ENCODE assay signal across 3 cellular contexts in the genomic region with DNA sequence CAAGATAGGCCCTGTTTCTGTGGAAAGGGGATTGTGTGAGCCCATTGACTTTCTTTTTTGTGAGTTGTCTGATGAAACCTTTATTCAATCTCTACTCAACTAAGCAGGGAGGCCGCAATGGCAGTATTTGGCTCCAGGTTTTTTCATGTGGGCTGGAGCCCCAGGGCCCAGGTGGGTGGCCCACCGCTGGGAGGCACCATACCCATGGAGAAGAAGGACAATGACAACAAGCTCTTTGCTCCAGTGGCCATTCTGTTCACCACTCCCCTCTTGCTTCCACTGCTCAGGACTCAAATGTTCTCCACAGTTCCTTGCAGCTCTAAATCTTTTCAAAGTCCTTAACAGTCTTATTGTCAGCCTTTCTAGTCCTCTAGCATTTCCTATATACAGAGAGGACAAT.
TF ChIP-seq lines count a peak whose summit lies in the region.

No MANE protein-coding gene starts in this region.

TF ChIP-seq in SK-N-SH, 30 proteins besides CTCF, POLR2A, EP300 and RAD21:
- no peak for TF ChIP-seq ELF1 (IDR thresholded peaks at IDR 0.05)
- no peak for TF ChIP-seq FOXM1 (IDR thresholded peaks at IDR 0.05; ENCODE audit: low read depth)
- TF ChIP-seq, protein P1, sequence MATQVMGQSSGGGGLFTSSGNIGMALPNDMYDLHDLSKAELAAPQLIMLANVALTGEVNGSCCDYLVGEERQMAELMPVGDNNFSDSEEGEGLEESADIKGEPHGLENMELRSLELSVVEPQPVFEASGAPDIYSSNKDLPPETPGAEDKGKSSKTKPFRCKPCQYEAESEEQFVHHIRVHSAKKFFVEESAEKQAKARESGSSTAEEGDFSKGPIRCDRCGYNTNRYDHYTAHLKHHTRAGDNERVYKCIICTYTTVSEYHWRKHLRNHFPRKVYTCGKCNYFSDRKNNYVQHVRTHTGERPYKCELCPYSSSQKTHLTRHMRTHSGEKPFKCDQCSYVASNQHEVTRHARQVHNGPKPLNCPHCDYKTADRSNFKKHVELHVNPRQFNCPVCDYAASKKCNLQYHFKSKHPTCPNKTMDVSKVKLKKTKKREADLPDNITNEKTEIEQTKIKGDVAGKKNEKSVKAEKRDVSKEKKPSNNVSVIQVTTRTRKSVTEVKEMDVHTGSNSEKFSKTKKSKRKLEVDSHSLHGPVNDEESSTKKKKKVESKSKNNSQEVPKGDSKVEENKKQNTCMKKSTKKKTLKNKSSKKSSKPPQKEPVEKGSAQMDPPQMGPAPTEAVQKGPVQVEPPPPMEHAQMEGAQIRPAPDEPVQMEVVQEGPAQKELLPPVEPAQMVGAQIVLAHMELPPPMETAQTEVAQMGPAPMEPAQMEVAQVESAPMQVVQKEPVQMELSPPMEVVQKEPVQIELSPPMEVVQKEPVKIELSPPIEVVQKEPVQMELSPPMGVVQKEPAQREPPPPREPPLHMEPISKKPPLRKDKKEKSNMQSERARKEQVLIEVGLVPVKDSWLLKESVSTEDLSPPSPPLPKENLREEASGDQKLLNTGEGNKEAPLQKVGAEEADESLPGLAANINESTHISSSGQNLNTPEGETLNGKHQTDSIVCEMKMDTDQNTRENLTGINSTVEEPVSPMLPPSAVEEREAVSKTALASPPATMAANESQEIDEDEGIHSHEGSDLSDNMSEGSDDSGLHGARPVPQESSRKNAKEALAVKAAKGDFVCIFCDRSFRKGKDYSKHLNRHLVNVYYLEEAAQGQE (IDR thresholded peaks at IDR 0.05; ENCODE audit: low read depth, low read length), result no peak
- TF ChIP-seq RXRA (IDR thresholded peaks at IDR 0.05; ENCODE audit: borderline replicate concordance, low read depth), result no peak
- TF ChIP-seq PBX3 (IDR thresholded peaks at IDR 0.05), result no peak
TF ChIP-seq in SK-N-SH: peak in this region for 0.

TF ChIP-seq in SK-N-SH treated with all-trans-retinoic acid at 6 μM for 48 hours, 23 proteins besides CTCF, POLR2A, EP300 and RAD21:
- no peak for TF ChIP-seq ARNTL (CRISPR knock-in tag; IDR thresholded peaks at IDR 0.05; ENCODE audit: borderline replicate concordance, low read depth)
- TF ChIP-seq GLIS3 (CRISPR knock-in tag; IDR thresholded peaks at IDR 0.05), result no peak
- TF ChIP-seq TOX (CRISPR knock-in tag; IDR thresholded peaks at IDR 0.05; ENCODE audit: borderline replicate concordance), result no peak
- TF ChIP-seq ZNF70 (CRISPR knock-in tag; IDR thresholded peaks at IDR 0.05), result no peak
- TF ChIP-seq ISL1 (CRISPR knock-in tag; IDR thresholded peaks at IDR 0.05), result no peak
- no peak for TF ChIP-seq ZC3H10 (CRISPR knock-in tag; IDR thresholded peaks at IDR 0.05)
- no peak for TF ChIP-seq CREB5 (CRISPR knock-in tag; IDR thresholded peaks at IDR 0.05; ENCODE audit: low read depth)
- no peak for TF ChIP-seq SNAI2 (CRISPR knock-in tag; IDR thresholded peaks at IDR 0.05)
- TF ChIP-seq OSR1 (CRISPR knock-in tag; IDR thresholded peaks at IDR 0.05), result no peak
- TF ChIP-seq, protein P2, sequence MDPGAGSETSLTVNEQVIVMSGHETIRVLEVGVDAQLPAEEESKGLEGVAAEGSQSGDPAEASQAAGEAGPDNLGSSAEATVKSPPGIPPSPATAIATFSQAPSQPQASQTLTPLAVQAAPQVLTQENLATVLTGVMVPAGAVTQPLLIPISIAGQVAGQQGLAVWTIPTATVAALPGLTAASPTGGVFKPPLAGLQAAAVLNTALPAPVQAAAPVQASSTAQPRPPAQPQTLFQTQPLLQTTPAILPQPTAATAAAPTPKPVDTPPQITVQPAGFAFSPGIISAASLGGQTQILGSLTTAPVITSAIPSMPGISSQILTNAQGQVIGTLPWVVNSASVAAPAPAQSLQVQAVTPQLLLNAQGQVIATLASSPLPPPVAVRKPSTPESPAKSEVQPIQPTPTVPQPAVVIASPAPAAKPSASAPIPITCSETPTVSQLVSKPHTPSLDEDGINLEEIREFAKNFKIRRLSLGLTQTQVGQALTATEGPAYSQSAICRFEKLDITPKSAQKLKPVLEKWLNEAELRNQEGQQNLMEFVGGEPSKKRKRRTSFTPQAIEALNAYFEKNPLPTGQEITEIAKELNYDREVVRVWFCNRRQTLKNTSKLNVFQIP (CRISPR knock-in tag; IDR thresholded peaks at IDR 0.05; ENCODE audit: borderline replicate concordance, low read depth), result no peak
- no peak for TF ChIP-seq TCF4 (CRISPR knock-in tag; IDR thresholded peaks at IDR 0.05; ENCODE audit: borderline replicate concordance)
- TF ChIP-seq ZNF565 (CRISPR knock-in tag; conservative IDR thresholded peaks at IDR 0.05; ENCODE audit: low read depth), result no peak
- no peak for TF ChIP-seq CSDC2 (CRISPR knock-in tag; IDR thresholded peaks at IDR 0.05)
- TF ChIP-seq ZNF8 (CRISPR knock-in tag; IDR thresholded peaks at IDR 0.05), result no peak
- no peak for TF ChIP-seq RARB (CRISPR knock-in tag; IDR thresholded peaks at IDR 0.05)
- TF ChIP-seq ZFP30 (CRISPR knock-in tag; IDR thresholded peaks at IDR 0.05), result no peak
- TF ChIP-seq ZFP3 (CRISPR knock-in tag; IDR thresholded peaks at IDR 0.05), result no peak
- no peak for TF ChIP-seq ESRRG (CRISPR knock-in tag; IDR thresholded peaks at IDR 0.05)
- TF ChIP-seq PPARA (CRISPR knock-in tag; IDR thresholded peaks at IDR 0.05; ENCODE audit: borderline replicate concordance), result no peak
- TF ChIP-seq, protein P3, sequence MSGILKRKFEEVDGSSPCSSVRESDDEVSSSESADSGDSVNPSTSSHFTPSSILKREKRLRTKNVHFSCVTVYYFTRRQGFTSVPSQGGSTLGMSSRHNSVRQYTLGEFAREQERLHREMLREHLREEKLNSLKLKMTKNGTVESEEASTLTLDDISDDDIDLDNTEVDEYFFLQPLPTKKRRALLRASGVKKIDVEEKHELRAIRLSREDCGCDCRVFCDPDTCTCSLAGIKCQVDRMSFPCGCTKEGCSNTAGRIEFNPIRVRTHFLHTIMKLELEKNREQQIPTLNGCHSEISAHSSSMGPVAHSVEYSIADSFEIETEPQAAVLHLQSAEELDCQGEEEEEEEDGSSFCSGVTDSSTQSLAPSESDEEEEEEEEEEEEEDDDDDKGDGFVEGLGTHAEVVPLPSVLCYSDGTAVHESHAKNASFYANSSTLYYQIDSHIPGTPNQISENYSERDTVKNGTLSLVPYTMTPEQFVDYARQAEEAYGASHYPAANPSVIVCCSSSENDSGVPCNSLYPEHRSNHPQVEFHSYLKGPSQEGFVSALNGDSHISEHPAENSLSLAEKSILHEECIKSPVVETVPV (CRISPR knock-in tag; IDR thresholded peaks at IDR 0.05), result no peak

TF ChIP-seq in GM12878, 131 proteins besides CTCF, POLR2A, EP300 and RAD21:
- TF ChIP-seq SMAD5 (IDR thresholded peaks at IDR 0.05; ENCODE audit: low read depth) (no peak), STAT3 (IDR thresholded peaks at IDR 0.05; ENCODE audit: low read depth, low read length) (no peak), ZNF207 (IDR thresholded peaks at IDR 0.05; ENCODE audit: borderline replicate concordance) (no peak), ZNF384 (IDR thresholded peaks at IDR 0.05; ENCODE audit: borderline replicate concordance, low read depth, low read length) (no peak), ZBED1 (IDR thresholded peaks at IDR 0.05; ENCODE audit: borderline replicate concordance) (no peak), RFX5 (IDR thresholded peaks at IDR 0.05; ENCODE audit: low read depth, low read length) (no peak), IKZF2 (IDR thresholded peaks at IDR 0.05) (no peak), FOXM1 (IDR thresholded peaks at IDR 0.05; ENCODE audit: low read depth, low read length) (no peak)
- TF ChIP-seq, protein P4, sequence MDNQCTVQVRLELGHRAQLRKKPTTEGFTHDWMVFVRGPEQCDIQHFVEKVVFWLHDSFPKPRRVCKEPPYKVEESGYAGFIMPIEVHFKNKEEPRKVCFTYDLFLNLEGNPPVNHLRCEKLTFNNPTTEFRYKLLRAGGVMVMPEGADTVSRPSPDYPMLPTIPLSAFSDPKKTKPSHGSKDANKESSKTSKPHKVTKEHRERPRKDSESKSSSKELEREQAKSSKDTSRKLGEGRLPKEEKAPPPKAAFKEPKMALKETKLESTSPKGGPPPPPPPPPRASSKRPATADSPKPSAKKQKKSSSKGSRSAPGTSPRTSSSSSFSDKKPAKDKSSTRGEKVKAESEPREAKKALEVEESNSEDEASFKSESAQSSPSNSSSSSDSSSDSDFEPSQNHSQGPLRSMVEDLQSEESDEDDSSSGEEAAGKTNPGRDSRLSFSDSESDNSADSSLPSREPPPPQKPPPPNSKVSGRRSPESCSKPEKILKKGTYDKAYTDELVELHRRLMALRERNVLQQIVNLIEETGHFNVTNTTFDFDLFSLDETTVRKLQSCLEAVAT (IDR thresholded peaks at IDR 0.05), result no peak
